In genomic region chr3:72523409-72524172, GRCh38 we compare ENCODE assay signal across 8 cellular contexts.
DNase-seq lines count a peak whose midpoint lies in the region; ATAC-seq and TF ChIP-seq lines count a peak whose summit lies in the region.

No MANE protein-coding gene starts in this region.

- H3K4me1 ChIP-seq in muscle layer of duodenum (ENCODE audit: control insufficient read depth in 1 of 2, insufficient read depth in 2 of 2, low read length in 2 of 2) = peaks cover 0 to 7% of the 10 kb centered on the region in 2 donors

- H3K9me3 ChIP-seq in T-helper 17 cell (ENCODE audit: control insufficient read depth, low read length, poor library complexity, severe bottlenecking) = no peaks in the 10 kb centered on the region
- no peaks in the 10 kb centered on the region for H3K9me3 ChIP-seq in muscle layer of duodenum (ENCODE audit: control insufficient read depth in 1 of 2, low read length in 2 of 2)

- H3K36me3 ChIP-seq in muscle layer of duodenum (ENCODE audit: control insufficient read depth in 1 of 2, insufficient read depth in 2 of 2, low read length in 2 of 2) = no peaks in the 10 kb centered on the region

- peak overlapping the region; percentile 42 for H3K27ac ChIP-seq in muscle layer of duodenum (ENCODE audit: low read length)

- no peak for TF ChIP-seq CTCF in CD14-positive monocyte (IDR thresholded peaks at IDR 0.05)

- peak overlapping the region; percentile 51 to 84 for H3K4me3 Mint-ChIP-seq in CD14-positive monocyte
- H3K4me3 Mint-ChIP-seq in T-helper 17 cell = peak overlapping the region; percentile 69

- no peak overlapping the region for H3K4me3 ChIP-seq in muscle layer of duodenum (ENCODE audit: low read depth in 1 of 2, low read length in 2 of 2)

- H3K27ac Mint-ChIP-seq in CD14-positive monocyte = peak overlapping the region; percentile 89 to 97 (median 94)
- H3K27ac Mint-ChIP-seq in T-helper 17 cell = no peak overlapping the region

- H3K27me3 ChIP-seq in muscle layer of duodenum (ENCODE audit: low read depth, low read length) = no peaks in the 10 kb centered on the region

- intact Hi-C loops in CD14-positive monocyte (cut with micrococcal nuclease) = loop anchor here (5.0 to 10.0 kb wide), 2 partner anchors 66 to 69 kb away; no protein-coding TSS in a partner anchor

- ATAC-seq in GM19328 (IDR thresholded peaks at IDR 0.05; ENCODE audit: unreplicated experiment) = peak; percentile 85
- ATAC-seq in HG03175 (IDR thresholded peaks at IDR 0.05; ENCODE audit: unreplicated experiment) = peak; percentile 95
- peak; percentile 62 for ATAC-seq in T-helper 17 cell

- peaks cover 0 to 2% (median 0%) of the 10 kb centered on the region in 7 donors for H3K9me3 Mint-ChIP-seq in CD14-positive monocyte

- H3K36me3 Mint-ChIP-seq in CD14-positive monocyte (no peaks in the 10 kb centered on the region), T-helper 17 cell (ENCODE audit: low read depth) (no peaks in the 10 kb centered on the region)

- peak; percentile 87 for DNase-seq in CD14-positive monocyte (ENCODE audit: low spot score)
- DNase-seq in T-helper 17 cell = no peak
- no peak for DNase-seq in glomerular visceral epithelial cell (ENCODE audit: extremely low spot score)
- no peak for DNase-seq in NCI-H1048 (lab: John Stamatoyannopoulos, UW)
- no peak for DNase-seq in NCI-H1694 treated with DMSO at 0.1 percent for 48 hours (lab: John Stamatoyannopoulos, UW)

- peaks cover 35% of the 10 kb centered on the region for H3K4me1 Mint-ChIP-seq in CD14-positive monocyte
- H3K4me1 Mint-ChIP-seq in T-helper 17 cell = peaks cover 9% of the 10 kb centered on the region

- H3K27me3 Mint-ChIP-seq in CD14-positive monocyte (ENCODE audit: low read depth in 3 of 3) = no peaks in the 10 kb centered on the region
- H3K27me3 Mint-ChIP-seq in T-helper 17 cell = peaks cover 10% of the 10 kb centered on the region
